8 cellular contexts compared by ENCODE assay signal in genomic region chr9:38087934-38088925, GRCh38. TPM values are rescaled to one million over a fixed set of nuclear protein-coding genes. Genes with fewer than 3 reads are reported as not detected.
DNase-seq lines count a peak whose midpoint lies in the region; ATAC-seq and TF ChIP-seq lines count a peak whose summit lies in the region.

No MANE protein-coding gene starts in this region.

- H3K27ac Mint-ChIP-seq in HFFc6 (no peak overlapping the region), progenitor cell of endocrine pancreas (no peak overlapping the region)

- H3K36me3 Mint-ChIP-seq in HFFc6 (ENCODE audit: low read depth) (no peaks in the 10 kb centered on the region), progenitor cell of endocrine pancreas (ENCODE audit: insufficient read depth) (no peaks in the 10 kb centered on the region)

- H3K9me3 Mint-ChIP-seq in HFFc6 (no peaks in the 10 kb centered on the region), progenitor cell of endocrine pancreas (ENCODE audit: low read depth) (no peaks in the 10 kb centered on the region)

- DNase-seq in HFFc6 = peak; percentile 28
- DNase-seq in OCI-M1 (lab: John Stamatoyannopoulos, UW) = peak; percentile 79
- DNase-seq in activated T-helper 9 cell treated with anti-CD3 and anti-CD28 coated beads, Interleukin-2, amount 50 U/mL, for 16 hours (ENCODE audit: low read depth) = peak; percentile 49
- peak; percentile 69 for DNase-seq in germinal center (ENCODE audit: low spot score)
- DNase-seq in progenitor cell of endocrine pancreas (ENCODE audit: low spot score, unreplicated experiment) = peak; percentile 79

- H3K4me3 Mint-ChIP-seq in HFFc6 (no peak overlapping the region), progenitor cell of endocrine pancreas (ENCODE audit: low read depth) (no peak overlapping the region)

- no peak for ATAC-seq in GM18873 (IDR thresholded peaks at IDR 0.05; ENCODE audit: low FRiP score, unreplicated experiment)
- no peak for ATAC-seq in HG03442 (IDR thresholded peaks at IDR 0.05; ENCODE audit: unreplicated experiment)

- H3K27me3 Mint-ChIP-seq in HFFc6 (ENCODE audit: insufficient read depth) = peaks cover 2% of the 10 kb centered on the region
- H3K27me3 Mint-ChIP-seq in progenitor cell of endocrine pancreas = peaks cover 4% of the 10 kb centered on the region

- TF ChIP-seq CTCF in GM12872 (IDR thresholded peaks at IDR 0.05; ENCODE audit: insufficient read depth, low read depth, low read length) = peak; percentile 99
- peak; percentile 99 for TF ChIP-seq CTCF in HFFc6 (IDR thresholded peaks at IDR 0.05)
- TF ChIP-seq CTCF in progenitor cell of endocrine pancreas (IDR thresholded peaks at IDR 0.05; ENCODE audit: unreplicated experiment) = peak; percentile 96

- H3K4me1 Mint-ChIP-seq in HFFc6 (ENCODE audit: low read depth) (peaks cover 18% of the 10 kb centered on the region), progenitor cell of endocrine pancreas (ENCODE audit: low read depth) (peaks cover 7% of the 10 kb centered on the region)

RNA-seq across cellular contexts. Expression of gene SHB, which starts 19.2 kb away (rescaled TPM):
- 10 to 100 TPM; 26.8 to 29.8 (median 28.6) TPM for total RNA-seq in HFFc6 (2021; fragmentation: NEBNext Ultra II Directional; extraction: Animal tissue kit (Norgen Biotek cat#: 25700))
- 22.5 and 23.9 TPM in 2 replicates for total RNA-seq in progenitor cell of endocrine pancreas

Comparison
In these comparisons a context has a peak if more than half of its experiments do, and no peak if none do; other contexts are left out.
1. DNase-seq: peak in every context shown above with its lines; median percentile 79 in OCI-M1; 79 in progenitor cell of endocrine pancreas; 69 in germinal center; 49 in activated T-helper 9 cell treated with anti-CD3 and anti-CD28 coated beads, Interleukin-2, amount 50 U/mL, for 16 hours; 28 in HFFc6.